In the genomic region with DNA sequence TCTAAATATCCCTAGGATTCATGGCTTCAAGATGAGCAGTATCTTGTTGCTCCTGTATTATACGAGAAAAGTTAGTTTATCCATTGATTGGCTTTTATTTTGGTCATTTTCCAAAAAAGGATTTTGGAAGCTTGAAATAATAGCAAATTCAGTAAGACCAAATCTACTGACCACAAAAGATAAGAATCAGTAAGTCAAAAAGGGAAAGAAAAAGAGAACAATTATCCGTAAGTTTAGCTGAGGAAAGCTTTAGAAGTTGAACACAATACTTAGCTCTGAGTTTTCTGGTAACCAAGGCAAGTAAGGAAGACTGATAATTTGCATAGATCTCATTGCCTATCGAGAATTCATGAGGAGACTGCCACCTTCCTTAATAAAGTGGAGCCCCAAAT, we compare ENCODE assay signal across 17 cellular contexts. TPM values are rescaled to one million over a fixed set of nuclear protein-coding genes. Genes with fewer than 3 reads are reported as not detected.
DNase-seq lines count a peak whose midpoint lies in the region; ATAC-seq and TF ChIP-seq lines count a peak whose summit lies in the region.
"Had no signal": no experiment of that assay in that cellular context is flagged by ENCODE, and none has a peak within 500 bp of the region (broad histone marks: within the 10 kb centered on the region; RNA-seq: fewer than 3 reads in every experiment).

No MANE protein-coding gene starts in this region.

- no peaks in the 10 kb centered on the region for H3K27me3 ChIP-seq in tibial artery
- H3K27me3 ChIP-seq in right atrium auricular region = no peaks in the 10 kb centered on the region
- H3K27me3 ChIP-seq: BLaER1, esophagus squamous epithelium, pancreas had no signal

- H3K36me3 ChIP-seq in tibial artery = no peaks in the 10 kb centered on the region
- no peaks in the 10 kb centered on the region for H3K36me3 ChIP-seq in right atrium auricular region
- H3K36me3 ChIP-seq: BLaER1, esophagus squamous epithelium, pancreas had no signal

- TF ChIP-seq CTCF in glutamatergic neuron (IDR thresholded peaks at IDR 0.05; ENCODE audit: partially characterized antibody, unreplicated experiment) (no peak), tibial artery (IDR thresholded peaks at IDR 0.05) (no peak), right atrium auricular region (IDR thresholded peaks at IDR 0.05) (no peak)

- POLR2A ChIA-PET in T-cell (lab: Charles Lee) = interaction anchor here in 1 of 2 donors (0.9 kb wide), 1 partner anchor 23 kb away, joined by 3 read pairs; no protein-coding TSS in a partner anchor

- H3K4me3 ChIP-seq in tibial artery = no peak overlapping the region
- H3K4me3 ChIP-seq in right atrium auricular region = no peak overlapping the region
- H3K4me3 ChIP-seq: BLaER1, esophagus squamous epithelium, pancreas had no signal

- H3K9me3 ChIP-seq in tibial artery (no peaks in the 10 kb centered on the region), right atrium auricular region (no peaks in the 10 kb centered on the region)
- H3K9me3 ChIP-seq: BLaER1, esophagus squamous epithelium, pancreas had no signal

- intact Hi-C loops in tibial artery (cut with DNase I; ENCODE audit: low total_unique reads) = no loop called here

- peak overlapping the region; percentile 41 for H3K4me3 Mint-ChIP-seq in activated naive CD4-positive, alpha-beta T cell treated with anti-CD3 and anti-CD28 coated beads, Interleukin-2, amount 50 U/mL, for 24 hours
- no peak overlapping the region for H3K4me3 Mint-ChIP-seq in activated naive CD4-positive, alpha-beta T cell treated with anti-CD3 and anti-CD28 coated beads, Interleukin-2, amount 10 ng/mL, durations not matched to agents 7 days and 5 days
- H3K4me3 Mint-ChIP-seq in T-cell (peak overlapping the region in 1 of 3 donors; percentile 63), glutamatergic neuron (ENCODE audit: unreplicated experiment) (peak overlapping the region; percentile 30)

- CTCF ChIA-PET in activated naive CD4-positive, alpha-beta T cell treated with anti-CD3 and anti-CD28 coated beads, Interleukin-2, amount 10 ng/mL, durations not matched to agents 7 days and 5 days (lab: Charles Lee) = interaction anchor here (0.7 to 2.2 kb wide), 6 partner anchors 10 to 118 kb away, joined by 3 to 7 read pairs (median 6); a partner anchor contains a TSS
- CTCF ChIA-PET in T-cell (lab: Charles Lee) = interaction anchor here (0.7 to 2.0 kb wide), 10 partner anchors 10 to 115 kb away, joined by 3 to 7 read pairs (median 4); no protein-coding TSS in a partner anchor

- H3K27ac Mint-ChIP-seq in activated naive CD4-positive, alpha-beta T cell treated with anti-CD3 and anti-CD28 coated beads, Interleukin-2, amount 50 U/mL, for 24 hours = peak overlapping the region; percentile 4
- no peak overlapping the region for H3K27ac Mint-ChIP-seq in activated naive CD4-positive, alpha-beta T cell treated with anti-CD3 and anti-CD28 coated beads, Interleukin-2, amount 10 ng/mL, durations not matched to agents 7 days and 5 days
- H3K27ac Mint-ChIP-seq in T-cell (peak overlapping the region; percentile 69 to 73), glutamatergic neuron (ENCODE audit: unreplicated experiment) (peak overlapping the region; percentile 52)
- H3K27ac Mint-ChIP-seq: activated naive CD4-positive, alpha-beta T cell treated with anti-CD3 and anti-CD28 coated beads for 36 hours had no signal

- no peak for ATAC-seq in T-cell (replicated peaks in 1 of 4)
- ATAC-seq in GM18858 (IDR thresholded peaks at IDR 0.05; ENCODE audit: unreplicated experiment) = no peak
- ATAC-seq in SK-N-SH treated with all-trans-retinoic acid at 6 μM for 48 hours = no peak

- H3K4me1 ChIP-seq in tibial artery (peaks cover 0 to 82% (median 45%) of the 10 kb centered on the region in 4 donors), right atrium auricular region (peaks cover 0 to 42% of the 10 kb centered on the region in 2 donors)

- no peak for DNase-seq in activated naive CD4-positive, alpha-beta T cell treated with anti-CD3 and anti-CD28 coated beads, Interleukin-2, amount 10 ng/mL, durations not matched to agents 7 days and 5 days
- no peak for DNase-seq in T-cell
- DNase-seq in glutamatergic neuron = no peak
- DNase-seq in tibial artery = no peak
- DNase-seq in right atrium auricular region (ENCODE audit: low spot score) = no peak
- DNase-seq: activated CD4-positive, alpha-beta T cell treated with anti-CD3 and anti-CD28 coated beads, Interleukin-2, amount 50 U/mL, for 48 hours; activated naive CD4-positive, alpha-beta T cell treated with anti-CD3 and anti-CD28 coated beads for 36 hours; DMS 273 treated with DMSO at 0.1 percent for 48 hours; effector CD8-positive, alpha-beta T cell; esophagus squamous epithelium; NCI-H1417; pancreas; WERI-Rb-1 had no signal

- no peaks in the 10 kb centered on the region for H3K27me3 Mint-ChIP-seq in activated naive CD4-positive, alpha-beta T cell treated with anti-CD3 and anti-CD28 coated beads, Interleukin-2, amount 50 U/mL, for 24 hours
- H3K27me3 Mint-ChIP-seq in activated naive CD4-positive, alpha-beta T cell treated with anti-CD3 and anti-CD28 coated beads, Interleukin-2, amount 10 ng/mL, durations not matched to agents 7 days and 5 days = no peaks in the 10 kb centered on the region
- H3K27me3 Mint-ChIP-seq in T-cell (no peaks in the 10 kb centered on the region), glutamatergic neuron (ENCODE audit: unreplicated experiment) (no peaks in the 10 kb centered on the region)

- H3K9me3 Mint-ChIP-seq in activated naive CD4-positive, alpha-beta T cell treated with anti-CD3 and anti-CD28 coated beads, Interleukin-2, amount 50 U/mL, for 24 hours = no peaks in the 10 kb centered on the region
- H3K9me3 Mint-ChIP-seq in activated naive CD4-positive, alpha-beta T cell treated with anti-CD3 and anti-CD28 coated beads, Interleukin-2, amount 10 ng/mL, durations not matched to agents 7 days and 5 days = peaks cover 3% of the 10 kb centered on the region
- H3K9me3 Mint-ChIP-seq in T-cell (no peaks in the 10 kb centered on the region), glutamatergic neuron (ENCODE audit: unreplicated experiment) (peaks cover 8% of the 10 kb centered on the region)
- H3K9me3 Mint-ChIP-seq: activated naive CD4-positive, alpha-beta T cell treated with anti-CD3 and anti-CD28 coated beads for 36 hours had no signal

- H3K27ac ChIP-seq in tibial artery (peak overlapping the region; percentile 14 to 31), right atrium auricular region (no peak overlapping the region)
- H3K27ac ChIP-seq: BLaER1, pancreas, WERI-Rb-1 had no signal

- H3K4me1 Mint-ChIP-seq in activated naive CD4-positive, alpha-beta T cell treated with anti-CD3 and anti-CD28 coated beads, Interleukin-2, amount 50 U/mL, for 24 hours = peaks cover 90% of the 10 kb centered on the region
- H3K4me1 Mint-ChIP-seq in activated naive CD4-positive, alpha-beta T cell treated with anti-CD3 and anti-CD28 coated beads, Interleukin-2, amount 10 ng/mL, durations not matched to agents 7 days and 5 days = peaks cover 92% of the 10 kb centered on the region
- H3K4me1 Mint-ChIP-seq in T-cell = peaks cover 89 to 91% (median 90%) of the 10 kb centered on the region in 3 donors
- peaks cover 71% of the 10 kb centered on the region for H3K4me1 Mint-ChIP-seq in glutamatergic neuron (ENCODE audit: low read depth, unreplicated experiment)

- H3K36me3 Mint-ChIP-seq in activated naive CD4-positive, alpha-beta T cell treated with anti-CD3 and anti-CD28 coated beads, Interleukin-2, amount 50 U/mL, for 24 hours = peaks cover 2% of the 10 kb centered on the region
- peaks cover 51% of the 10 kb centered on the region for H3K36me3 Mint-ChIP-seq in activated naive CD4-positive, alpha-beta T cell treated with anti-CD3 and anti-CD28 coated beads, Interleukin-2, amount 10 ng/mL, durations not matched to agents 7 days and 5 days
- H3K36me3 Mint-ChIP-seq in T-cell (no peaks in the 10 kb centered on the region), glutamatergic neuron (ENCODE audit: unreplicated experiment) (no peaks in the 10 kb centered on the region)

TF ChIP-seq in SK-N-SH treated with all-trans-retinoic acid at 6 μM for 48 hours, 23 proteins besides CTCF, POLR2A, EP300 and RAD21 (continues in another document):
- TF ChIP-seq CSDC2 (CRISPR knock-in tag; IDR thresholded peaks at IDR 0.05) (no peak), ZC3H10 (CRISPR knock-in tag; IDR thresholded peaks at IDR 0.05) (no peak), TOX (CRISPR knock-in tag; IDR thresholded peaks at IDR 0.05; ENCODE audit: borderline replicate concordance) (no peak), ZFP3 (CRISPR knock-in tag; IDR thresholded peaks at IDR 0.05) (no peak), ZNF70 (CRISPR knock-in tag; IDR thresholded peaks at IDR 0.05) (no peak), PPARA (CRISPR knock-in tag; IDR thresholded peaks at IDR 0.05; ENCODE audit: borderline replicate concordance) (no peak), BACH2 (CRISPR knock-in tag; IDR thresholded peaks at IDR 0.05; ENCODE audit: borderline replicate concordance) (no peak), ZNF8 (CRISPR knock-in tag; IDR thresholded peaks at IDR 0.05) (no peak), SNAI2 (CRISPR knock-in tag; IDR thresholded peaks at IDR 0.05) (no peak), ZFP30 (CRISPR knock-in tag; IDR thresholded peaks at IDR 0.05) (no peak)
- TF ChIP-seq, protein P1, sequence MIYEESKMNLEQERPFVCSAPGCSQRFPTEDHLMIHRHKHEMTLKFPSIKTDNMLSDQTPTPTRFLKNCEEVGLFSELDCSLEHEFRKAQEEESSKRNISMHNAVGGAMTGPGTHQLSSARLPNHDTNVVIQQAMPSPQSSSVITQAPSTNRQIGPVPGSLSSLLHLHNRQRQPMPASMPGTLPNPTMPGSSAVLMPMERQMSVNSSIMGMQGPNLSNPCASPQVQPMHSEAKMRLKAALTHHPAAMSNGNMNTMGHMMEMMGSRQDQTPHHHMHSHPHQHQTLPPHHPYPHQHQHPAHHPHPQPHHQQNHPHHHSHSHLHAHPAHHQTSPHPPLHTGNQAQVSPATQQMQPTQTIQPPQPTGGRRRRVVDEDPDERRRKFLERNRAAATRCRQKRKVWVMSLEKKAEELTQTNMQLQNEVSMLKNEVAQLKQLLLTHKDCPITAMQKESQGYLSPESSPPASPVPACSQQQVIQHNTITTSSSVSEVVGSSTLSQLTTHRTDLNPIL (CRISPR knock-in tag; IDR thresholded peaks at IDR 0.05; ENCODE audit: low read depth) = no peak

RNA-seq across cellular contexts. Expression of a gene that starts 9.1 kb away (rescaled TPM):
- total RNA-seq in T-cell = 10 to 100 TPM; 22.3 to 36.9 (median 31.7) TPM
- total RNA-seq in glutamatergic neuron (ENCODE audit: unreplicated experiment) = 207 TPM
- total RNA-seq in right atrium auricular region = 10 to 100 TPM in 1 of 2 donors, 1 to 10 TPM in 1; 8.0 to 15.4 TPM

Comparison
In these comparisons a context has a peak if more than half of its experiments do, and no peak if none do; other contexts are left out.
1. H3K27ac ChIP-seq: peak in tibial artery (2 of 2); none in right atrium auricular region (0 of 2).